15 cellular contexts compared by ENCODE assay signal in genomic region chr15:101307048-101307896, GRCh38. TPM values are rescaled to one million over a fixed set of nuclear protein-coding genes. Genes with fewer than 3 reads are reported as not detected.
A peak's percentile ranks its signal among the peaks of the same experiment; 100 is the strongest.
DNase-seq lines count a peak whose midpoint lies in the region; ATAC-seq, FAIRE-seq and TF ChIP-seq lines count a peak whose summit lies in the region.
"Had no signal": no experiment of that assay in that cellular context is flagged by ENCODE, and none has a peak within 500 bp of the region (broad histone marks: within the 10 kb centered on the region; RNA-seq: fewer than 3 reads in every experiment).

No MANE protein-coding gene starts in this region.

- CTCF ChIA-PET in K562 (lab: Yijun Ruan, JAX; ENCODE audit: low intra/inter-chr PET ratio) = no interaction called here

- DNase-seq in GM12891 (ENCODE audit: insufficient read length, low spot score) = no peak
- DNase-seq in NCI-H146 treated with DMSO at 0.1 percent for 48 hours (lab: John Stamatoyannopoulos, UW; ENCODE audit: unreplicated experiment) = peak; percentile 42
- no peak for DNase-seq in K562 (ENCODE audit: extremely low read depth in 1 of 4, low spot score in 3 of 4)
- peak; percentile 77 for DNase-seq in mesenteric fat pad (ENCODE audit: low spot score)
- no peak for DNase-seq in A172 (ENCODE audit: low spot score)
- no peak for DNase-seq in cerebellum (ENCODE audit: low spot score)
- no peak for DNase-seq in NCI-H1436 treated with DMSO at 0.1 percent for 48 hours (lab: John Stamatoyannopoulos, UW)
- no peak for DNase-seq in putamen (ENCODE audit: low spot score)
- DNase-seq: esophagus squamous epithelium, heart right ventricle, T-helper 9 cell, thyroid gland had no signal

- WGBS in K562 (ENCODE audit: insufficient coverage, low coverage, missing lambda C conversion rate) = 31% methylated on average over 19 of the region's 24 CpGs

- no peaks in the 10 kb centered on the region for H3K9me3 ChIP-seq in K562 (replicated peaks; ENCODE audit: control insufficient read depth, insufficient read depth, low read depth, low read length)
- H3K9me3 ChIP-seq: esophagus squamous epithelium, heart right ventricle, SJSA1, thyroid gland had no signal

- in situ Hi-C loops in K562 (cut with MboI) = loop anchor here (10.0 kb wide), 1 partner anchor 188 kb away; no protein-coding TSS in a partner anchor

- no TSS peak for BruUV-seq in K562 (replicated peaks; lab: Mats Ljungman, UMichigan)

- no peak for TF ChIP-seq POLR2A in GM12891 (IDR thresholded peaks at IDR 0.05; ENCODE audit: low read depth, low read length)
- TF ChIP-seq POLR2A in K562 (conservative IDR thresholded peaks at IDR 0.05) = no peak

- no peak overlapping the region; a peak in 1 of 4 replicates for H3K9ac ChIP-seq in K562 (ENCODE audit: insufficient read depth in 1 of 2, low read depth in 2 of 2, low read length in 2 of 2)

- no peaks in the 10 kb centered on the region; the same call in none of the 2 replicates for H4K20me1 ChIP-seq in K562 (replicated peaks; ENCODE audit: control insufficient read depth, insufficient read depth, low read length)

- peaks cover 0 to 48% of the 10 kb centered on the region in 2 experiments; a peak in 4 of 5 replicates for H3K27me3 ChIP-seq in K562 (ENCODE audit: control insufficient read depth in 2 of 2, insufficient read depth in 2 of 2, low read length in 2 of 2)
- H3K27me3 ChIP-seq: heart right ventricle, SJSA1, thyroid gland had no signal

- POLR2A ChIA-PET in K562 (lab: Yijun Ruan, JAX) = interaction anchor here (0.5 to 0.7 kb wide), 2 partner anchors 20 to 425 kb away, joined by 3 read pairs; no protein-coding TSS in a partner anchor

- no peaks in the 10 kb centered on the region for H3K36me3 ChIP-seq in K562 (ENCODE audit: control insufficient read depth, insufficient read depth, low read length)
- H3K36me3 ChIP-seq: esophagus squamous epithelium, SJSA1, thyroid gland had no signal

- no peaks in the 10 kb centered on the region for H3K9me1 ChIP-seq in K562 (ENCODE audit: control insufficient read depth, insufficient read depth, low read length)

- ATAC-seq in K562 = peak; percentile 12; the same call in 2 of the 3 replicates

- peak; percentile 40 for FAIRE-seq in GM12891 (lab: Jason Lieb, UNC)
- FAIRE-seq in K562 (lab: Jason Lieb, UNC) = no peak
- FAIRE-seq: keratinocyte had no signal

- no peak overlapping the region for H3K4me3 ChIP-seq in K562
- H3K4me3 ChIP-seq: esophagus squamous epithelium, heart right ventricle, SJSA1, skin epidermis, thyroid gland had no signal

- H3K79me2 ChIP-seq in K562 (ENCODE audit: control insufficient read depth, insufficient read depth, low read length) = no peaks in the 10 kb centered on the region

- intact Hi-C loops in K562 (cut with micrococcal nuclease) = no loop called here

- no peak overlapping the region for H3K27ac ChIP-seq in K562 (ENCODE audit: extremely low read depth, low read depth, low read length)
- H3K27ac ChIP-seq: esophagus squamous epithelium, heart right ventricle, SJSA1, skin epidermis, thyroid gland had no signal

- no peak for TF ChIP-seq RAD21 in K562 (CRISPR knock-in tag; conservative IDR thresholded peaks at IDR 0.05 in 1 of 2, IDR thresholded peaks at IDR 0.05 in 1 of 2)

- H3K4me2 ChIP-seq in K562 (ENCODE audit: insufficient read depth, low read length) = no peak overlapping the region

- no peaks in the 10 kb centered on the region; a peak in 1 of 5 replicates for H3K4me1 ChIP-seq in K562 (replicated peaks in 1 of 2; ENCODE audit: control insufficient read depth in 2 of 2, insufficient read depth in 2 of 2, low read length in 2 of 2)
- H3K4me1 ChIP-seq: heart right ventricle, SJSA1, thyroid gland had no signal

- TF ChIP-seq CTCF in K562 (IDR thresholded peaks at IDR 0.05 in 2 of 3, conservative IDR thresholded peaks at IDR 0.05 in 1 of 3; ENCODE audit: insufficient read depth in 2 of 3, low read depth in 1 of 3, low read length in 3 of 3) = no peak

- no peak for TF ChIP-seq EP300 in K562 (IDR thresholded peaks at IDR 0.05; ENCODE audit: low read length)

- H2AFZ ChIP-seq in K562 (ENCODE audit: low read depth, low read length) = no peak overlapping the region

TF ChIP-seq in GM12891, 5 proteins besides CTCF, POLR2A, EP300 and RAD21 (continues in another document):
- no peak for TF ChIP-seq PAX5 (IDR thresholded peaks at IDR 0.05; ENCODE audit: insufficient read depth, low read length, severe bottlenecking)
- no peak for TF ChIP-seq TAF1 (IDR thresholded peaks at IDR 0.05; ENCODE audit: low read depth, low read length)
- TF ChIP-seq POLR2AphosphoS5 (IDR thresholded peaks at IDR 0.05; ENCODE audit: low read depth, low read length) = no peak

TF ChIP-seq in K562, 482 proteins besides CTCF, POLR2A, EP300 and RAD21 (continues in another document):
- no peak for TF ChIP-seq PCBP1 (IDR thresholded peaks at IDR 0.05; ENCODE audit: low read depth, low read length, poor library complexity, severe bottlenecking)
- TF ChIP-seq SREBF1 (IDR thresholded peaks at IDR 0.05; ENCODE audit: borderline replicate concordance, low read depth, low read length) = no peak
- TF ChIP-seq ADNP (tag; IDR thresholded peaks at IDR 0.05) = no peak
- TF ChIP-seq MCM7 (IDR thresholded peaks at IDR 0.05) = no peak

RNA-seq across cellular contexts. Expression of gene SNRPA1, which starts 12.2 kb away (rescaled TPM):
- 93.7 TPM for polyA plus RNA-seq in GM12891 (2012; ENCODE audit: low read depth, missing spikeins)
- 76.5 and 145 TPM in 2 replicates for total RNA-seq in K562 (2011; cell fraction: chromatin; rRNA removed; ENCODE audit: low replicate concordance)
- total RNA-seq in K562 (2011; cell fraction: nucleolus; rRNA removed) = 47.7 and 55.3 TPM in 2 replicates
- total RNA-seq in K562 (2011; cell fraction: nucleoplasm; rRNA removed) = 91.1 and 108 TPM in 2 replicates
- 138 and 162 TPM in 2 replicates for total RNA-seq in K562 (2014; rRNA removed)
- total RNA-seq in K562 (2014; rRNA removed; fragmentation: Illumina TruSeq; extraction: Trizol) = 78.1 and 97.1 TPM in 2 replicates
- 61.8 and 62.7 TPM in 2 replicates for total RNA-seq in K562 (2015; rRNA removed; fragmentation: Illumina TruSeq; extraction: Trizol)
- total RNA-seq in K562 (2021) = 152 and 166 TPM in 2 replicates
- 224 and 245 TPM in 2 replicates for polyA plus RNA-seq in K562 (2011; rRNA removed)
- polyA plus RNA-seq in K562 (2011; cell fraction: cytosol; rRNA removed) = 79.9 and 192 TPM in 2 replicates
- 123 and 248 TPM in 2 replicates for polyA plus RNA-seq in K562 (2011; cell fraction: nucleus; rRNA removed)
- polyA plus RNA-seq in K562 (2012) = 98.3 and 217 TPM in 2 replicates
- 189 and 206 TPM in 2 replicates for polyA plus RNA-seq in K562 (2014; fragmentation: Illumina TruSeq; extraction: Trizol)
- 100 to 1,000 TPM; 212 to 214 TPM for polyA plus RNA-seq in K562 (2014; fragmentation: Nextera tagmentation; extraction: Ambion mirVana)
- polyA plus RNA-seq in K562 (2014; rRNA removed) = 229 and 233 TPM in 2 replicates
- 101 and 108 TPM in 2 replicates for polyA minus RNA-seq in K562 (2011; rRNA and poly(A)+ RNA removed)
- polyA minus RNA-seq in K562 (2011; cell fraction: cytosol; rRNA and poly(A)+ RNA removed) = 52.9 and 57.5 TPM in 2 replicates
- polyA minus RNA-seq in K562 (2011; cell fraction: nucleus; rRNA and poly(A)+ RNA removed) = 29.2 and 46.7 TPM in 2 replicates
- 40.8 TPM for total RNA-seq in mesenteric fat pad
- total RNA-seq in A172 (2014; rRNA removed; shearing (Covaris generic)) = 51.2 and 62.6 TPM in 2 replicates
- 18.1 TPM for total RNA-seq in cerebellum

RNA-seq across cellular contexts. Expression of gene SELENOS, which starts 30.0 kb away (rescaled TPM):
- 18.3 TPM for polyA plus RNA-seq in GM12891 (2012; ENCODE audit: low read depth, missing spikeins)
- total RNA-seq in K562 (2011; cell fraction: chromatin; rRNA removed; ENCODE audit: low replicate concordance) = 53.9 and 71.0 TPM in 2 replicates
- total RNA-seq in K562 (2011; cell fraction: nucleolus; rRNA removed) = 72.0 and 80.9 TPM in 2 replicates
- 87.4 and 90.5 TPM in 2 replicates for total RNA-seq in K562 (2011; cell fraction: nucleoplasm; rRNA removed)
- 51.6 and 56.9 TPM in 2 replicates for total RNA-seq in K562 (2014; rRNA removed)
- 57.2 and 59.6 TPM in 2 replicates for total RNA-seq in K562 (2014; rRNA removed; fragmentation: Illumina TruSeq; extraction: Trizol)
- 45.5 and 47.9 TPM in 2 replicates for total RNA-seq in K562 (2015; rRNA removed; fragmentation: Illumina TruSeq; extraction: Trizol)
- total RNA-seq in K562 (2021) = 37.9 and 39.6 TPM in 2 replicates
- polyA plus RNA-seq in K562 (2011; rRNA removed) = 46.5 and 55.8 TPM in 2 replicates
- 30.6 and 48.2 TPM in 2 replicates for polyA plus RNA-seq in K562 (2011; cell fraction: cytosol; rRNA removed)
- polyA plus RNA-seq in K562 (2011; cell fraction: nucleus; rRNA removed) = 18.7 and 26.8 TPM in 2 replicates
- polyA plus RNA-seq in K562 (2012) = 40.6 and 47.0 TPM in 2 replicates
- 42.1 and 43.0 TPM in 2 replicates for polyA plus RNA-seq in K562 (2014; fragmentation: Illumina TruSeq; extraction: Trizol)
- polyA plus RNA-seq in K562 (2014; fragmentation: Nextera tagmentation; extraction: Ambion mirVana) = 10 to 100 TPM; 24.9 to 36.6 TPM
- polyA plus RNA-seq in K562 (2014; rRNA removed) = 54.8 and 57.4 TPM in 2 replicates
- polyA minus RNA-seq in K562 (2011; rRNA and poly(A)+ RNA removed) = 34.8 and 38.5 TPM in 2 replicates
- 8.6 and 8.9 TPM in 2 replicates for polyA minus RNA-seq in K562 (2011; cell fraction: cytosol; rRNA and poly(A)+ RNA removed)
- 13.5 and 23.5 TPM in 2 replicates for polyA minus RNA-seq in K562 (2011; cell fraction: nucleus; rRNA and poly(A)+ RNA removed)
- 87.2 TPM for total RNA-seq in mesenteric fat pad
- total RNA-seq in A172 (2014; rRNA removed; shearing (Covaris generic)) = 61.8 and 83.1 TPM in 2 replicates
- 28.8 TPM for total RNA-seq in cerebellum

RNA-seq across cellular contexts. Expression of gene CHSY1, which starts 55.4 kb away (rescaled TPM):
- polyA plus RNA-seq in GM12891 (2012; ENCODE audit: low read depth, missing spikeins) = 5.6 TPM
- 29.6 and 50.1 TPM in 2 replicates for total RNA-seq in K562 (2011; cell fraction: chromatin; rRNA removed; ENCODE audit: low replicate concordance)
- total RNA-seq in K562 (2011; cell fraction: nucleolus; rRNA removed) = 21.4 and 23.2 TPM in 2 replicates
- 37.2 and 50.9 TPM in 2 replicates for total RNA-seq in K562 (2011; cell fraction: nucleoplasm; rRNA removed)
- total RNA-seq in K562 (2014; rRNA removed) = 7.7 and 9.0 TPM in 2 replicates
- 13.4 and 17.1 TPM in 2 replicates for total RNA-seq in K562 (2014; rRNA removed; fragmentation: Illumina TruSeq; extraction: Trizol)
- 13.4 and 14.5 TPM in 2 replicates for total RNA-seq in K562 (2015; rRNA removed; fragmentation: Illumina TruSeq; extraction: Trizol)
- 14.7 and 16.4 TPM in 2 replicates for total RNA-seq in K562 (2021)
- 11.1 and 14.6 TPM in 2 replicates for polyA plus RNA-seq in K562 (2011; rRNA removed)
- 7.1 and 9.9 TPM in 2 replicates for polyA plus RNA-seq in K562 (2011; cell fraction: cytosol; rRNA removed)
- 7.7 and 8.3 TPM in 2 replicates for polyA plus RNA-seq in K562 (2011; cell fraction: nucleus; rRNA removed)
- polyA plus RNA-seq in K562 (2012) = 9.1 and 9.7 TPM in 2 replicates
- polyA plus RNA-seq in K562 (2014; fragmentation: Illumina TruSeq; extraction: Trizol) = 12.8 and 14.9 TPM in 2 replicates
- polyA plus RNA-seq in K562 (2014; fragmentation: Nextera tagmentation; extraction: Ambion mirVana) = 10 to 100 TPM in 1 of 2 experiments, 1 to 10 TPM in 1; 7.0 to 11.1 TPM
- polyA plus RNA-seq in K562 (2014; rRNA removed) = 9.0 and 9.2 TPM in 2 replicates
- polyA minus RNA-seq in K562 (2011; rRNA and poly(A)+ RNA removed) = 24.8 and 27.9 TPM in 2 replicates
- 14.9 and 16.7 TPM in 2 replicates for polyA minus RNA-seq in K562 (2011; cell fraction: cytosol; rRNA and poly(A)+ RNA removed)
- 5.0 and 7.9 TPM in 2 replicates for polyA minus RNA-seq in K562 (2011; cell fraction: nucleus; rRNA and poly(A)+ RNA removed)
- 53.5 TPM for total RNA-seq in mesenteric fat pad
- total RNA-seq in A172 (2014; rRNA removed; shearing (Covaris generic)) = 21.9 and 22.4 TPM in 2 replicates
- total RNA-seq in cerebellum = 40.9 TPM

Comparison
In these comparisons a context has a peak if more than half of its experiments do, and no peak if none do; other contexts are left out.
1. DNase-seq: peak in NCI-H146 treated with DMSO at 0.1 percent for 48 hours (single experiment) and mesenteric fat pad (single experiment); none in GM12891 (single experiment), K562 (0 of 4), A172 (single experiment), cerebellum (single experiment), NCI-H1436 treated with DMSO at 0.1 percent for 48 hours (single experiment) and putamen (single experiment).